19 cellular contexts compared by ENCODE assay signal in the genomic region with DNA sequence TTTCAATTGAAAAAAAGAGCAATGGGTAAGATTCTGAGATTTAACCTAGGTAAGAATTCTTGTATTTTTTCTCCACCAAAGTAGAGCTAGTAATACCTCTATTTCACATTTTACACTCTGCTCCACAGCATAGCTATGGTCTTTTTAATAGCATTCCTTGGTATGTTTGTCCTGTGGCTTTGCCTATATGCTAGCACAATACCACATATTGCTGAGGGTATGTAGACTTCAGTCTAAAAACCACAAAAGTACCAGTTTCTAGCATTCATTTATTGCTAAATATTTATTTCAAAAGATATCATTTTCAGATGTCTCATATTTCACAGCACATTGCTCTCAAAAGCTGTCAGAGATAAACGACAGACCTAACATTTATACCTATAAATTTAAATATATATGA. TPM values are rescaled to one million over a fixed set of nuclear protein-coding genes. Genes with fewer than 3 reads are reported as not detected.
DNase-seq lines count a peak whose midpoint lies in the region; TF ChIP-seq lines count a peak whose summit lies in the region.
"Had no signal": no experiment of that assay in that cellular context is flagged by ENCODE, and none has a peak within 500 bp of the region (broad histone marks: within the 10 kb centered on the region; RNA-seq: fewer than 3 reads in every experiment).

No MANE protein-coding gene starts in this region.

- H3K4me1 ChIP-seq in ACC112 (ENCODE audit: control insufficient read depth, insufficient read depth, low read length, unreplicated experiment): peaks cover 35% of the 10 kb centered on the region
- H3K4me1 ChIP-seq: SJCRH30 had no signal

- DNase-seq in LHCN-M2 (ENCODE audit: low read depth) (peak; percentile 16), astrocyte of the spinal cord (ENCODE audit: low read depth, low spot score) (peak; percentile 24), iris pigment epithelial cell (ENCODE audit: low read depth) (peak; percentile 72), SKM-1 (lab: John Stamatoyannopoulos, UW; ENCODE audit: unreplicated experiment) (no peak), RKO (ENCODE audit: low spot score) (no peak), NOMO-1 (lab: John Stamatoyannopoulos, UW; ENCODE audit: unreplicated experiment in 2 of 2) (no peak), erythroblast (lab: John Stamatoyannopoulos, UW) (no peak)
- DNase-seq: 8988T, DMS79 treated with DMSO at 0.1 percent for 48 hours, GDM1, NCI-H1105 treated with DMSO at 0.1 percent for 48 hours, NCI-H1694, NCI-H2081 treated with DMSO at 0.1 percent for 48 hours, NCI-H446 treated with DMSO at 0.1 percent for 48 hours, NCI-H774, SJCRH30 had no signal

- no peak for TF ChIP-seq CTCF in astrocyte of the spinal cord (IDR thresholded peaks at IDR 0.05; ENCODE audit: low read depth, low read length)

- in situ Hi-C loops in astrocyte of the spinal cord (cut with HindIII; ENCODE audit: low sequenced_read_pairs): no loop called here

- no peak overlapping the region for H3K4me3 ChIP-seq in ACC112 (ENCODE audit: low read depth, low read length)
- no peak overlapping the region for H3K4me3 ChIP-seq in astrocyte of the spinal cord (ENCODE audit: low read depth, low read length)
- H3K4me3 ChIP-seq: K562, SJCRH30 had no signal

- H3K27ac ChIP-seq in ACC112 (ENCODE audit: low read depth, low read length): peak overlapping the region; percentile 90
- H3K27ac ChIP-seq: RWPE1, SJCRH30 had no signal

- peaks cover 27% of the 10 kb centered on the region for H3K79me2 ChIP-seq in ACC112 (ENCODE audit: control insufficient read depth, insufficient read depth, low read length, unreplicated experiment)

- no peak for TF ChIP-seq POLR2A in erythroblast (IDR thresholded peaks at IDR 0.05; ENCODE audit: low read length)

- no peaks in the 10 kb centered on the region for H3K27me3 ChIP-seq in ACC112 (ENCODE audit: insufficient read depth, low read length)
- H3K27me3 ChIP-seq: SJCRH30 had no signal

- peaks cover 48% of the 10 kb centered on the region for H3K36me3 ChIP-seq in ACC112 (ENCODE audit: insufficient read depth, low read length)

- H2AFZ ChIP-seq in ACC112 (ENCODE audit: low read length, unreplicated experiment): no peak overlapping the region

RNA-seq across cellular contexts. Expression of gene EOGT, which starts 18.2 kb away (rescaled TPM):
- 51.0 and 58.0 TPM in 2 replicates for total RNA-seq in LHCN-M2 (2014; rRNA removed)
- 14.7 TPM for polyA plus RNA-seq in LHCN-M2 (2012)

RNA-seq across cellular contexts. Expression of gene TMF1, which starts 20.5 kb away (rescaled TPM):
- 27.9 and 28.7 TPM in 2 replicates for total RNA-seq in LHCN-M2 (2014; rRNA removed)
- 7.2 TPM for polyA plus RNA-seq in LHCN-M2 (2012)

RNA-seq across cellular contexts. Expression of gene UBA3, which starts 48.5 kb away (rescaled TPM):
- total RNA-seq in LHCN-M2 (2014; rRNA removed): 72.5 and 79.7 TPM in 2 replicates
- polyA plus RNA-seq in LHCN-M2 (2012): 36.9 TPM

RNA-seq across cellular contexts. Expression of gene ARL6IP5, which starts 53.1 kb away (rescaled TPM):
- 94.3 and 119 TPM in 2 replicates for total RNA-seq in LHCN-M2 (2014; rRNA removed)
- polyA plus RNA-seq in LHCN-M2 (2012): 106 TPM

Comparison
In these comparisons a context has a peak if more than half of its experiments do, and no peak if none do; other contexts are left out.
1. DNase-seq: peak in LHCN-M2 (single experiment), astrocyte of the spinal cord (single experiment) and iris pigment epithelial cell (single experiment); none in SKM-1 (single experiment), RKO (single experiment), NOMO-1 (0 of 2) and erythroblast (0 of 2).